ENCODE assay signal across 21 cellular contexts in the genomic region with DNA sequence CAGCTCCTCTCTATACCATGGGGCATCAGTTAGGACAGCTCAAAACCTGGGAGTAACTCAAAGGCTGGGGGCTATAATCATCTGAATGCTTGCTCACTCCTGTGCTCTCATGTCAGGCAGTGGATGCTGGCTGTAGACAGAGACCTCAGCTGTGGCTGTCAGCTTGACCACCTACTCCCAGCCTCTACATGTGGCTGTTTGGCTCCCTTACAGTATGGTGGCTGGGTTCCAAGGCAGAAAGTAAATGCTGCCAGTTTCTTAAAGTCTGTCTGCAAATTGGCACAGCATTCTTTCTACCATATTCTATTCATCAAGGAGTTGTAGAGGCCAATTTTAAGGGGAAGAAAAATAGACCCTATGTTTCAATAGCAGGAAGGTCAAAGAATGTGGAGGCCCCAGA.
DNase-seq lines count a peak whose midpoint lies in the region; ATAC-seq and TF ChIP-seq lines count a peak whose summit lies in the region.
"Had no signal": no experiment of that assay in that cellular context is flagged by ENCODE, and none has a peak within 500 bp of the region (broad histone marks: within the 10 kb centered on the region; RNA-seq: fewer than 3 reads in every experiment).

No MANE protein-coding gene starts in this region.

- CTCF ChIA-PET in activated naive CD4-positive, alpha-beta T cell treated with anti-CD3 and anti-CD28 coated beads for 36 hours (lab: Charles Lee): interaction anchor here (1.0 to 2.5 kb wide), 2 partner anchors 12 to 307 kb away, joined by 3 to 9 read pairs; no protein-coding TSS in a partner anchor

- H3K27me3 ChIP-seq in neutrophil: no peaks in the 10 kb centered on the region
- H3K27me3 ChIP-seq: stomach, uterus had no signal

- peaks cover 65 to 73% of the 10 kb centered on the region in 2 experiments for H3K4me1 ChIP-seq in neutrophil (ENCODE audit: control insufficient read depth in 1 of 2, insufficient read depth in 1 of 2, low read depth in 1 of 2, low read length in 1 of 2)
- H3K4me1 ChIP-seq: parathyroid adenoma, uterus had no signal

- no peak overlapping the region for H3K4me3 ChIP-seq in neutrophil (ENCODE audit: low read depth in 1 of 2, low read length in 1 of 2)
- H3K4me3 ChIP-seq: left ventricle myocardium inferior, stomach, uterus had no signal

- DNase-seq in AG09319 (ENCODE audit: extremely low read depth, low read depth): peak; percentile 32
- DNase-seq in M059J (ENCODE audit: low read depth): peak; percentile 54
- DNase-seq in left colon: no peak
- DNase-seq in activated naive CD4-positive, alpha-beta T cell treated with anti-CD3 and anti-CD28 coated beads for 36 hours: no peak
- no peak for DNase-seq in stimulated activated CD4-positive, alpha-beta T cell treated with anti-CD3 and anti-CD28 coated beads, Interleukin-4, amount 100 ng/mL, for 1 hour
- DNase-seq: activated CD8-positive, alpha-beta T cell treated with anti-CD3 and anti-CD28 coated beads for 36 hours; activated naive CD8-positive, alpha-beta T cell treated with anti-CD3 and anti-CD28 coated beads, Interleukin-2, amount 10 ng/mL, durations not matched to agents 7 days and 5 days; activated T-cell treated with anti-CD3 and anti-CD28 coated beads, Interleukin-2, amount 50 U/mL, for 48 hours; cerebellar nuclear complex; COR-L47; H9; left ventricle myocardium inferior; NCI-H2029 treated with DMSO at 0.1 percent for 48 hours; NCI-H524; stomach; SW 1271 had no signal

- H3K36me3 ChIP-seq in neutrophil: no peaks in the 10 kb centered on the region
- H3K36me3 ChIP-seq: left ventricle myocardium inferior, stomach, uterus had no signal

- peaks cover 0 to 6% (median 0%) of the 10 kb centered on the region in 5 experiments for H3K9me3 Mint-ChIP-seq in brain
- H3K9me3 Mint-ChIP-seq in activated naive CD4-positive, alpha-beta T cell treated with anti-CD3 and anti-CD28 coated beads for 36 hours: no peaks in the 10 kb centered on the region
- H3K9me3 Mint-ChIP-seq: activated CD8-positive, alpha-beta T cell treated with anti-CD3 and anti-CD28 coated beads for 36 hours; H9 had no signal

- peak overlapping the region in 4 of 5 experiments; percentile 73 to 86 (median 83) for H3K27ac Mint-ChIP-seq in brain
- no peak overlapping the region for H3K27ac Mint-ChIP-seq in activated naive CD4-positive, alpha-beta T cell treated with anti-CD3 and anti-CD28 coated beads for 36 hours
- H3K27ac Mint-ChIP-seq: activated naive CD8-positive, alpha-beta T cell treated with anti-CD3 and anti-CD28 coated beads, Interleukin-2, amount 10 ng/mL, durations not matched to agents 7 days and 5 days; H9 had no signal

- no peaks in the 10 kb centered on the region for H3K9me3 ChIP-seq in neutrophil
- H3K9me3 ChIP-seq: left ventricle myocardium inferior, stomach, uterus had no signal

- H3K4me3 Mint-ChIP-seq in brain: peak overlapping the region in 1 of 5 experiments; percentile 21
- H3K4me3 Mint-ChIP-seq in activated naive CD4-positive, alpha-beta T cell treated with anti-CD3 and anti-CD28 coated beads for 36 hours: no peak overlapping the region
- H3K4me3 Mint-ChIP-seq: activated CD8-positive, alpha-beta T cell treated with anti-CD3 and anti-CD28 coated beads for 36 hours; activated naive CD8-positive, alpha-beta T cell treated with anti-CD3 and anti-CD28 coated beads, Interleukin-2, amount 10 ng/mL, durations not matched to agents 7 days and 5 days; H9 had no signal

- TF ChIP-seq CTCF in AG09319 (IDR thresholded peaks at IDR 0.05; ENCODE audit: low read depth, low read length) (no peak), brain (conservative IDR thresholded peaks at IDR 0.05) (no peak), neutrophil (IDR thresholded peaks at IDR 0.05) (no peak)

- H3K4me1 Mint-ChIP-seq in brain: peaks cover 69% of the 10 kb centered on the region
- peaks cover 17% of the 10 kb centered on the region for H3K4me1 Mint-ChIP-seq in activated naive CD4-positive, alpha-beta T cell treated with anti-CD3 and anti-CD28 coated beads for 36 hours (ENCODE audit: low read depth)

- peak overlapping the region; percentile 14 for H3K27ac ChIP-seq in neutrophil
- H3K27ac ChIP-seq: left ventricle myocardium inferior, parathyroid adenoma, stomach, uterus had no signal

- H3K36me3 Mint-ChIP-seq in brain: no peaks in the 10 kb centered on the region
- H3K36me3 Mint-ChIP-seq in activated naive CD4-positive, alpha-beta T cell treated with anti-CD3 and anti-CD28 coated beads for 36 hours (ENCODE audit: low read depth): no peaks in the 10 kb centered on the region

- ATAC-seq in left colon (no peak), GM19035 (IDR thresholded peaks at IDR 0.05; ENCODE audit: unreplicated experiment) (no peak)
- ATAC-seq: activated CD8-positive, alpha-beta T cell treated with anti-CD3 and anti-CD28 coated beads for 36 hours had no signal

- peaks cover 3% of the 10 kb centered on the region for H3K27me3 Mint-ChIP-seq in brain
- no peaks in the 10 kb centered on the region for H3K27me3 Mint-ChIP-seq in activated naive CD4-positive, alpha-beta T cell treated with anti-CD3 and anti-CD28 coated beads for 36 hours (ENCODE audit: low read depth)
- H3K27me3 Mint-ChIP-seq: activated CD8-positive, alpha-beta T cell treated with anti-CD3 and anti-CD28 coated beads for 36 hours; activated naive CD8-positive, alpha-beta T cell treated with anti-CD3 and anti-CD28 coated beads, Interleukin-2, amount 10 ng/mL, durations not matched to agents 7 days and 5 days had no signal

- intact Hi-C loops in left colon (cut with DNase I, micrococcal nuclease): loop anchor here in 1 of 2 donors (5.0 kb wide), 1 partner anchor 226 kb away; no protein-coding TSS in a partner anchor
- intact Hi-C loops in activated naive CD4-positive, alpha-beta T cell treated with anti-CD3 and anti-CD28 coated beads for 36 hours (cut with micrococcal nuclease): loop anchor here (10.0 kb wide), 1 partner anchor 566 kb away; a partner anchor contains a TSS

Comparison
In these comparisons a context has a peak if more than half of its experiments do, and no peak if none do; other contexts are left out.
1. DNase-seq: peak in AG09319 (single experiment) and M059J (single experiment); none in left colon (0 of 2), activated naive CD4-positive, alpha-beta T cell treated with anti-CD3 and anti-CD28 coated beads for 36 hours (single experiment) and stimulated activated CD4-positive, alpha-beta T cell treated with anti-CD3 and anti-CD28 coated beads, Interleukin-4, amount 100 ng/mL, for 1 hour (single experiment).